ENCODE assay signal across 12 cellular contexts in genomic region chr12:10701226-10701681, GRCh38. TPM values are rescaled to one million over a fixed set of nuclear protein-coding genes. Genes with fewer than 3 reads are reported as not detected.
DNase-seq lines count a peak whose midpoint lies in the region; ATAC-seq and TF ChIP-seq lines count a peak whose summit lies in the region.
"Had no signal": no experiment of that assay in that cellular context is flagged by ENCODE, and none has a peak within 500 bp of the region (broad histone marks: within the 10 kb centered on the region; RNA-seq: fewer than 3 reads in every experiment).

No MANE protein-coding gene starts in this region.

- H3K4me2 ChIP-seq in neural progenitor cell: no peak overlapping the region
- H3K4me2 ChIP-seq: SK-N-SH had no signal

- no peaks in the 10 kb centered on the region for H4K20me1 ChIP-seq in neural progenitor cell (ENCODE audit: low read depth)

- CTCF ChIA-PET in T-cell (lab: Charles Lee): interaction anchor here in 1 of 2 donors (1.0 kb wide), 1 partner anchor 88 kb away, joined by 3 read pairs; the partner anchor contains the start of gene MAGOHB

- H3K4me3 Mint-ChIP-seq in T-cell (peak overlapping the region in 2 of 3 donors; percentile 11 to 22), neural progenitor cell (no peak overlapping the region)

- no peaks in the 10 kb centered on the region for H3K79me2 ChIP-seq in neural progenitor cell (ENCODE audit: low read depth)

- peak; percentile 10 for DNase-seq in AG20443 (ENCODE audit: low spot score)
- DNase-seq in T-cell: no peak
- peak; percentile 67 for DNase-seq in fibroblast of villous mesenchyme (ENCODE audit: low read depth)
- DNase-seq in neural progenitor cell (ENCODE audit: low spot score): no peak
- DNase-seq in spleen: no peak
- DNase-seq in NCI-H2196 (lab: John Stamatoyannopoulos, UW; ENCODE audit: unreplicated experiment): no peak
- no peak for DNase-seq in cerebellum (ENCODE audit: low spot score)
- DNase-seq: COR-L47, SK-N-SH had no signal

- POLR2A ChIA-PET in T-cell (lab: Charles Lee): no interaction called here

- H3K9me3 Mint-ChIP-seq in T-cell: no peaks in the 10 kb centered on the region
- no peaks in the 10 kb centered on the region for H3K9me3 Mint-ChIP-seq in neural progenitor cell

- peak overlapping the region; percentile 36 to 91 for H3K27ac Mint-ChIP-seq in T-cell
- no peak overlapping the region for H3K27ac Mint-ChIP-seq in neural progenitor cell

- H3K4me1 ChIP-seq in neural progenitor cell: no peaks in the 10 kb centered on the region
- H3K4me1 ChIP-seq in spleen: peaks cover 0 to 9% (median 0%) of the 10 kb centered on the region in 6 donors

- H3K4me3 ChIP-seq in fibroblast of villous mesenchyme (ENCODE audit: low read depth, low read length) (no peak overlapping the region), neural progenitor cell (no peak overlapping the region), spleen (no peak overlapping the region)
- H3K4me3 ChIP-seq: thoracic aorta had no signal

- peaks cover 39% of the 10 kb centered on the region for H3K36me3 ChIP-seq in neural progenitor cell
- H3K36me3 ChIP-seq in spleen: peaks cover 0 to 89% (median 43%) of the 10 kb centered on the region in 6 donors

- peaks cover 13 to 15% (median 13%) of the 10 kb centered on the region in 3 donors for H3K4me1 Mint-ChIP-seq in T-cell
- no peaks in the 10 kb centered on the region for H3K4me1 Mint-ChIP-seq in neural progenitor cell

- intact Hi-C loops in spleen (cut with DNase I; ENCODE audit: low total_unique reads): no loop called here

- H3K9me3 ChIP-seq in neural progenitor cell (ENCODE audit: low read depth): no peaks in the 10 kb centered on the region
- H3K9me3 ChIP-seq in spleen: no peaks in the 10 kb centered on the region
- H3K9me3 ChIP-seq: SK-N-SH, thoracic aorta had no signal

- H3K36me3 Mint-ChIP-seq in T-cell (no peaks in the 10 kb centered on the region), neural progenitor cell (peaks cover 22% of the 10 kb centered on the region)

- no peak overlapping the region for H2AFZ ChIP-seq in neural progenitor cell (replicated peaks)

- no peak overlapping the region for H3K27ac ChIP-seq in neural progenitor cell
- peak overlapping the region in 2 of 8 donors; percentile 24 to 27 for H3K27ac ChIP-seq in spleen
- H3K27ac ChIP-seq: thoracic aorta had no signal

- H3K27me3 ChIP-seq in neural progenitor cell (no peaks in the 10 kb centered on the region), spleen (replicated peaks in 1 of 7) (no peaks in the 10 kb centered on the region)

- TF ChIP-seq CTCF in fibroblast of villous mesenchyme (IDR thresholded peaks at IDR 0.05; ENCODE audit: insufficient read depth, low read depth, low read length): no peak
- no peak for TF ChIP-seq CTCF in neural progenitor cell (IDR thresholded peaks at IDR 0.05)
- no peak for TF ChIP-seq CTCF in spleen (IDR thresholded peaks at IDR 0.05 in 8 of 11, conservative IDR thresholded peaks at IDR 0.05 in 3 of 11)

- no peaks in the 10 kb centered on the region for H3F3A ChIP-seq in neural progenitor cell (ENCODE audit: low read depth)

- no peak overlapping the region for H3K9ac ChIP-seq in neural progenitor cell
- H3K9ac ChIP-seq: SK-N-SH had no signal

- no peak for TF ChIP-seq POLR2A in spleen (IDR thresholded peaks at IDR 0.05)

- ATAC-seq in GM21367 (IDR thresholded peaks at IDR 0.05; ENCODE audit: unreplicated experiment) (peak; percentile 63), T-cell (replicated peaks in 1 of 4) (peak in 3 of 4 experiments; percentile 46 to 53 (median 52))

- 53 to 65% (median 65%) methylated on average over 3 of the region's 3 CpGs for whole genome bisulfite sequencing in spleen, 5 donors

- H3K27me3 Mint-ChIP-seq in T-cell: no peaks in the 10 kb centered on the region
- H3K27me3 Mint-ChIP-seq in neural progenitor cell (ENCODE audit: insufficient read depth, low read depth): no peaks in the 10 kb centered on the region

RNA-seq across cellular contexts. Expression of gene YBX3, which starts 21.9 kb away (rescaled TPM):
- total RNA-seq in T-cell: 100 to 1,000 TPM in 1 of 5 donors, 10 to 100 TPM in 4; 14.8 to 101 (median 44.2) TPM
- total RNA-seq in fibroblast of villous mesenchyme: 88.9 and 104 TPM in 2 replicates
- total RNA-seq in neural progenitor cell (ENCODE audit: low replicate concordance): 78.9 and 123 TPM in 2 replicates
- total RNA-seq in spleen: 100 to 1,000 TPM; 166 to 250 (median 180) TPM
- 100 to 1,000 TPM in 1 of 3 donors, 10 to 100 TPM in 2; 87.0 to 155 (median 90.7) TPM for polyA plus RNA-seq in spleen
- 16.2 TPM for total RNA-seq in cerebellum

RNA-seq across cellular contexts. Expression of gene STYK1, which starts 27.4 kb away (rescaled TPM):
- total RNA-seq in T-cell (1 to 10 TPM in 1 of 5 donors, under 1 TPM in 4; 0.20 to 1.8 (median 0.39) TPM), fibroblast of villous mesenchyme (under 0.01 and 0.86 TPM in 2 replicates), neural progenitor cell (ENCODE audit: low replicate concordance) (0.06 and 0.15 TPM in 2 replicates), spleen (1 to 10 TPM in 4 of 7 donors, under 1 TPM in 3; 0.49 to 2.4 (median 1.2) TPM), cerebellum (4.9 TPM)
- polyA plus RNA-seq in spleen: under 1 TPM; 0.17 to 0.26 (median 0.26) TPM
- total RNA-seq: mesenteric fat pad, thoracic aorta had no signal
- polyA plus RNA-seq: SK-N-SH had no signal

Comparison
In these comparisons a context has a peak if more than half of its experiments do, and no peak if none do; other contexts are left out.
1. DNase-seq: peak in AG20443 (single experiment) and fibroblast of villous mesenchyme (single experiment); none in T-cell (0 of 34), neural progenitor cell (single experiment), spleen (single experiment), NCI-H2196 (single experiment) and cerebellum (single experiment).